10 cellular contexts compared by ENCODE assay signal in the genomic region with DNA sequence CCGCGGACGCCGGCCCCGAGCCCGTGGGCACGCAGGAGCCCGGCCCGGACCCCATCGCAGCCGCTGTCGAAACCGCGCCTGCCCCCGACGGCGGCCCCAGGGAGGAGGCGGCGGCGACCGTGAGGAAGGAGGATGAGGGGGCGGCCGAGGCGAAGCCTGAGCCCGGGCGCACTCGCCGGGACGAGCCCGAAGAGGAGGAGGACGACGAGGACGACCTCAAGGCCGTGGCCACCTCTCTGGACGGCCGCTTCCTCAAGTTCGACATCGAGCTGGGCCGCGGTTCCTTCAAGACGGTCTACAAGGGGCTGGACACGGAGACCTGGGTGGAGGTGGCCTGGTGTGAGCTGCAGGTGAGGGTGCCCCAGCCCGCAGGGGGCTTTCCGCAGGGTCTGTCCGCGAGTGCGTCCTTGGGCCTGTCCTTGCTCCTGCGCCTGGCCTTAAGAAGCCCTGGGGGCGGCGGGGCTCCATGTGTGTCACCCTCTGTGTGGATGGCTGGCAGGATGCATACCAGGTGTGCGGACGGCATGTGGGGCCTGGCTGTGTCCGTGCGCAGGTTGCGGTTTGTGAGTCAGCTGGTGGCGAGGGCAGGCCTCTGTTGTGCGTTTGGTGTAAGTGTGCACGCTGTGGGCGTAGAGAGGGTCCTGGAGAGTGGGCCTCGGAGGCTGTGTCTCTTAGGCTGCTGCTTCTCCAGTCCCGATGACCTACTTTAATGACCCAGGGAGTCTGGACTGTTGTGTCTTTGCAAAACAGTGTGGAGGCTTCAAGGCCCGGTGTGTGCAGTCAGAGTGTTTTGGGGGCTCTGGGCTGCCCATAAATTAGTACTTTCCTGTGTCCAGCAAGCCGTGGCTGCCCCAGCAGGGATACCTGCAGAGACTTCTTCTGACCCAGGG. TPM values are rescaled to one million over a fixed set of nuclear protein-coding genes. Genes with fewer than 3 reads are reported as not detected.
DNase-seq lines count a peak whose midpoint lies in the region; ATAC-seq and TF ChIP-seq lines count a peak whose summit lies in the region.
"Had no signal": no experiment of that assay in that cellular context is flagged by ENCODE, and none has a peak within 500 bp of the region (broad histone marks: within the 10 kb centered on the region; RNA-seq: fewer than 3 reads in every experiment).

No MANE protein-coding gene starts in this region.

- H3K9me3 ChIP-seq in trophoblast cell (ENCODE audit: insufficient read depth, low read depth, low read length), result peaks cover 7% of the 10 kb centered on the region
- H3K9me3 ChIP-seq in GM23248 (ENCODE audit: low read depth), result no peaks in the 10 kb centered on the region

- H3K4ac ChIP-seq in trophoblast cell (ENCODE audit: low read depth, low read length), result no peak overlapping the region

- WGBS in trophoblast cell (ENCODE audit: extremely low coverage, insufficient coverage, insufficient read length), result no CpG with 5 or more reads among the region's 63 CpGs
- WGBS in GM23248 (ENCODE audit: low coverage in 1 of 2, low lambda C conversion rate in 2 of 2, missing lambda C conversion rate in 2 of 2), 2 experiments, result 67 to 82% methylated on average over 29 to 63 of the region's 63 CpGs

- H4K91ac ChIP-seq in trophoblast cell (ENCODE audit: low read depth, low read length), result no peak overlapping the region

- H4K20me1 ChIP-seq in GM23248 (ENCODE audit: insufficient read depth), result no peaks in the 10 kb centered on the region

- H3K4me3 ChIP-seq in trophoblast cell (ENCODE audit: low read depth, low read length), result peak overlapping the region; percentile 47
- no peak overlapping the region for H3K4me3 ChIP-seq in GM23248

- H3K36me3 ChIP-seq in trophoblast cell (ENCODE audit: control insufficient read depth in 1 of 2, insufficient read depth in 2 of 2, low read length in 2 of 2), result peaks cover 0 to 3% of the 10 kb centered on the region in 2 experiments
- no peaks in the 10 kb centered on the region for H3K36me3 ChIP-seq in GM23248 (ENCODE audit: low read depth)

- no peak overlapping the region for H2BK120ac ChIP-seq in trophoblast cell (ENCODE audit: insufficient read depth, low read length, poor library complexity)

- H3K4me1 ChIP-seq in trophoblast cell (ENCODE audit: control insufficient read depth in 1 of 2, insufficient read depth in 2 of 2, low read length in 2 of 2) (peaks cover 8 to 11% of the 10 kb centered on the region in 2 experiments), GM23248 (ENCODE audit: insufficient read depth) (no peaks in the 10 kb centered on the region)

- H2BK12ac ChIP-seq in trophoblast cell (ENCODE audit: low read length), result no peak overlapping the region

- no peaks in the 10 kb centered on the region for H3F3A ChIP-seq in GM23248 (ENCODE audit: insufficient read depth)

- no peaks in the 10 kb centered on the region for H3K9me3 Mint-ChIP-seq in IgD-negative memory B cell
- peaks cover 15% of the 10 kb centered on the region for H3K9me3 Mint-ChIP-seq in glutamatergic neuron (ENCODE audit: unreplicated experiment)
- H3K9me3 Mint-ChIP-seq: T-helper 1 cell treated with Interleukin-12 subunit alpha and Interleukin-12 subunit beta and Interleukin-4 antibody, amounts not matched to agents 30 μg/mL and 1 μg/mL, for 36 hours had no signal

- no peak overlapping the region for H3K27ac ChIP-seq in trophoblast cell (ENCODE audit: low read depth, low read length)
- H3K27ac ChIP-seq in GM23248, result no peak overlapping the region

- no peaks in the 10 kb centered on the region for H3K79me2 ChIP-seq in trophoblast cell (ENCODE audit: control insufficient read depth, insufficient read depth, low read length, poor library complexity)
- H3K79me2 ChIP-seq in GM23248 (ENCODE audit: insufficient read depth), result no peaks in the 10 kb centered on the region

- H3K27ac Mint-ChIP-seq in IgD-negative memory B cell (peak overlapping the region in 1 of 3 donors; percentile 46), glutamatergic neuron (ENCODE audit: unreplicated experiment) (peak overlapping the region; percentile 93)
- H3K27ac Mint-ChIP-seq: T-helper 1 cell treated with Interleukin-12 subunit alpha and Interleukin-12 subunit beta and Interleukin-4 antibody, amounts not matched to agents 30 μg/mL and 1 μg/mL, for 36 hours had no signal

- H3K9me2 ChIP-seq in GM23248 (ENCODE audit: insufficient read depth), result no peaks in the 10 kb centered on the region

- no peak overlapping the region for H4K12ac ChIP-seq in trophoblast cell (ENCODE audit: low read depth, low read length)

- no peak overlapping the region for H3K14ac ChIP-seq in trophoblast cell (ENCODE audit: low read length)

- H3K18ac ChIP-seq in trophoblast cell (ENCODE audit: low read length), result no peak overlapping the region

- H3K4me3 Mint-ChIP-seq in IgD-negative memory B cell (peak overlapping the region in 3 of 4 donors; percentile 44 to 85 (median 72)), glutamatergic neuron (ENCODE audit: unreplicated experiment) (peak overlapping the region; percentile 92)
- H3K4me3 Mint-ChIP-seq: T-helper 1 cell treated with Interleukin-12 subunit alpha and Interleukin-12 subunit beta and Interleukin-4 antibody, amounts not matched to agents 30 μg/mL and 1 μg/mL, for 36 hours had no signal

- H3K27me3 ChIP-seq in trophoblast cell (ENCODE audit: insufficient read depth, low read length), result peaks cover 32% of the 10 kb centered on the region
- peaks cover 30% of the 10 kb centered on the region for H3K27me3 ChIP-seq in GM23248 (replicated peaks; ENCODE audit: insufficient read depth)

- no peak overlapping the region for H4K8ac ChIP-seq in trophoblast cell (ENCODE audit: low read depth, low read length)

- H3K9ac ChIP-seq in trophoblast cell (ENCODE audit: low read length) (no peak overlapping the region), GM23248 (no peak overlapping the region)

- no peak overlapping the region for H2AK5ac ChIP-seq in trophoblast cell (ENCODE audit: low read length)

- H3K36me3 Mint-ChIP-seq in IgD-negative memory B cell, result no peaks in the 10 kb centered on the region
- H3K36me3 Mint-ChIP-seq in glutamatergic neuron (ENCODE audit: unreplicated experiment), result no peaks in the 10 kb centered on the region

- TF ChIP-seq CTCF in glutamatergic neuron (IDR thresholded peaks at IDR 0.05; ENCODE audit: partially characterized antibody, unreplicated experiment), result no peak

- no peak overlapping the region for H3K23ac ChIP-seq in trophoblast cell (ENCODE audit: low read length)

- in situ Hi-C loops in GM23248 (cut with MboI), result no loop called here

- DNase-seq in NCI-H2081 (lab: John Stamatoyannopoulos, UW) (peak; percentile 11 to 16), NCI-H2081 treated with DMSO at 0.1 percent for 48 hours (lab: John Stamatoyannopoulos, UW) (no peak), glutamatergic neuron (no peak), trophoblast cell (peak; percentile 72 to 80), GM23248 (no peak)
- DNase-seq: NCI-H187 had no signal

- H3K27me3 Mint-ChIP-seq in IgD-negative memory B cell (peaks cover 39% of the 10 kb centered on the region), glutamatergic neuron (ENCODE audit: unreplicated experiment) (peaks cover 14% of the 10 kb centered on the region)

- H3K79me1 ChIP-seq in trophoblast cell (ENCODE audit: low read length), result peaks cover 5% of the 10 kb centered on the region

- no peak for ATAC-seq in HG03045 (IDR thresholded peaks at IDR 0.05; ENCODE audit: unreplicated experiment)
- ATAC-seq in GM21390 (IDR thresholded peaks at IDR 0.05; ENCODE audit: unreplicated experiment), result no peak

- H3K4me2 ChIP-seq in trophoblast cell (ENCODE audit: low read length), result peak overlapping the region; percentile 87
- H3K4me2 ChIP-seq in GM23248 (ENCODE audit: unreplicated experiment), result no peak overlapping the region

- H2AFZ ChIP-seq in trophoblast cell (ENCODE audit: insufficient read depth, low read length, poor library complexity) (no peak overlapping the region), GM23248 (no peak overlapping the region)

- H2BK5ac ChIP-seq in trophoblast cell (ENCODE audit: low read depth, low read length, poor library complexity), result no peak overlapping the region

- H3K4me1 Mint-ChIP-seq in IgD-negative memory B cell (peaks cover 1 to 8% (median 7%) of the 10 kb centered on the region in 3 donors), glutamatergic neuron (ENCODE audit: low read depth, unreplicated experiment) (peaks cover 26% of the 10 kb centered on the region)

RNA-seq across cellular contexts. Expression of gene WNK2, which starts 1.6 kb away (rescaled TPM):
- polyA plus RNA-seq in IgD-negative memory B cell (0.18 TPM), GM23248 (2016; fragmentation: Nextera tagmentation; extraction: Ambion mirVana) (not detected in 2 replicates)
- 336 TPM for total RNA-seq in glutamatergic neuron (ENCODE audit: unreplicated experiment)
- polyA plus RNA-seq in trophoblast cell (2013), result 59.1 and 59.5 TPM in 2 replicates
- total RNA-seq in GM23248 (2014; rRNA removed; shearing (Covaris generic)), result not detected in 2 replicates

RNA-seq across cellular contexts. Expression of gene NINJ1, which starts 51.5 kb away (rescaled TPM):
- polyA plus RNA-seq in IgD-negative memory B cell (8.3 TPM), GM23248 (2016; fragmentation: Nextera tagmentation; extraction: Ambion mirVana) (42.9 and 44.2 TPM in 2 replicates)
- total RNA-seq in glutamatergic neuron (ENCODE audit: unreplicated experiment), result 29.4 TPM
- 52.0 and 52.5 TPM in 2 replicates for polyA plus RNA-seq in trophoblast cell (2013)
- total RNA-seq in GM23248 (2014; rRNA removed; shearing (Covaris generic)), result 19.1 and 24.9 TPM in 2 replicates

Comparison
In these comparisons a context has a peak if more than half of its experiments do, and no peak if none do; other contexts are left out.
1. DNase-seq: peak in NCI-H2081 (2 of 2) and trophoblast cell (2 of 2); none in NCI-H2081 treated with DMSO at 0.1 percent for 48 hours (single experiment), glutamatergic neuron (single experiment) and GM23248 (single experiment).
2. RNA of gene WNK2, which starts 1.6 kb away (total RNA-seq): 336 TPM in glutamatergic neuron (single experiment); not detected in GM23248; every median in the first group is over 100 times any median in the second.